ENCODE assay signal across 1 cellular context in the genomic region with DNA sequence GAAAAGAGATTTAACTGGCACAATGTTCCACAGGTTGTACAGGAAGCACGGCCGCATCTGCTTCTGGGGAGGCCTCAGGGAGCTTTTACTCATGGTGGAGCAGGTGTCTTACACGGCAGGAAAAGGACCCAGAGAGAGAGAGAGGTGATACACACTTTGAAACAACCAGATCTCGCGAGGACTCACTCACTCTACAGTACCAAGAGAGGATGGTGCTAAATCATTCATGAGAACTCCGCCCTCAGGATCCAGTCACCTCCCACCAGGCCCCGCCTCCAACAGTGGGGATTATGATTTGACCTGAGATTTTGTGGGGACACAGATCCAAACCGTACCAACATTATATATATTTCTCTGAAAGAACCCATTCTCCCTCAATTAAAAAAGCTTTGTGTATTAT.
TF ChIP-seq lines count a peak whose summit lies in the region.

No MANE protein-coding gene starts in this region.

TF ChIP-seq in HCT116, 20 proteins besides CTCF, POLR2A, EP300 and RAD21 (continued from another document):
- TF ChIP-seq REST (IDR thresholded peaks at IDR 0.05; ENCODE audit: low read depth) (no peak), ELF1 (IDR thresholded peaks at IDR 0.05; ENCODE audit: borderline replicate concordance, low read depth) (no peak), SP1 (IDR thresholded peaks at IDR 0.05; ENCODE audit: low read depth) (no peak), JUND (IDR thresholded peaks at IDR 0.05) (no peak), YY1 (IDR thresholded peaks at IDR 0.05; ENCODE audit: extremely low read depth, insufficient replicate concordance, low read depth, low read length) (no peak), ZFX (IDR thresholded peaks at IDR 0.05) (no peak), EZH2 (IDR thresholded peaks at IDR 0.05) (no peak)
